In the genomic region with DNA sequence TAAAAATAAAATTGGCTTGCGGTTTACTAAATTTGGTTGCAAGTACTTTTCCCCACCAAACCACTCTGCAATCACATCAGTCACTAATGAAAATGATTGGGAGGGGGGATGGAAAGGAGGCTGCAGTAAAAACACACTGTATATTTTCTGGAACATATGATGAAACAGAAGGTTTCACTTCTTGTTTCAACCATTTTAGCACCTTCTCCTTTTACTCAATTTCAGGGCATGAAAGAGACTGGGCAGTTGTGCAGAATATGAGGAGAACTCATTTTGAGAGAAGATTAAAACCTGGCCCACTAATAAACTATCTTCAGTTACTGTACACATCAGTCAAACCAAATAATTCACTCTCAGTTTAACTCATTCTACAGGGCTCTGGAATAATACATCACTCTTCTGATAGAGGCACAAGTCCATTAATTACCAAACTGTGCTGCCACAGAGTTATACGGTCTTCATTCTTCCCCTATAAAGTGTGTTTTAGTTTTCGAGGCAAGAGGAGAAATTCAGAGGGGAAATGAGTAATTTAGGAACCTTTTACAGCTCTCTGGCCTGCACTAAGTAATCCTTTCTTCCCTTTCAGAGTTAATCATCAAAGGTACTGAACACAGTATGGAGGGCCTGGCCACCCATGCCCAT, we compare ENCODE assay signal across 9 cellular contexts. TPM values are rescaled to one million over a fixed set of nuclear protein-coding genes. Genes with fewer than 3 reads are reported as not detected.
DNase-seq lines count a peak whose midpoint lies in the region; ATAC-seq, FAIRE-seq and TF ChIP-seq lines count a peak whose summit lies in the region.
"Had no signal": no experiment of that assay in that cellular context is flagged by ENCODE, and none has a peak within 500 bp of the region (broad histone marks: within the 10 kb centered on the region; RNA-seq: fewer than 3 reads in every experiment).

No MANE protein-coding gene starts in this region.

- peaks cover 8% of the 10 kb centered on the region for H3K36me3 Mint-ChIP-seq in dendritic cell treated with granulocyte-macrophage colony-stimulating factor and Interleukin-4, amounts not matched to agents 40 ng/mL and 50 ng/mL, for 4 days (ENCODE audit: low read depth)

- no peaks in the 10 kb centered on the region for H3K9me3 ChIP-seq in effector memory CD4-positive, alpha-beta T cell (ENCODE audit: control insufficient read depth, low read length)
- H3K9me3 ChIP-seq in colonic mucosa, result no peaks in the 10 kb centered on the region
- H3K9me3 ChIP-seq: right lobe of liver had no signal

- no peak for TF ChIP-seq CTCF in GM12864 (IDR thresholded peaks at IDR 0.05; ENCODE audit: low read depth, low read length, missing control alignments)
- no peak for TF ChIP-seq CTCF in colonic mucosa (IDR thresholded peaks at IDR 0.05)

- intact Hi-C loops in dendritic cell treated with granulocyte-macrophage colony-stimulating factor and Interleukin-4, amounts not matched to agents 40 ng/mL and 50 ng/mL, for 4 days (cut with micrococcal nuclease), result loop anchor here (2.0 kb wide), 1 partner anchor 24 kb away; no protein-coding TSS in a partner anchor
- intact Hi-C loops in colonic mucosa (cut with DNase I), result no loop called here

- H3K9ac ChIP-seq in colonic mucosa (ENCODE audit: low read depth in 2 of 2, low read length in 2 of 2), result no peak overlapping the region

- ATAC-seq in GM21381 (IDR thresholded peaks at IDR 0.05; ENCODE audit: unreplicated experiment) (peak; percentile 82), HG03521 (IDR thresholded peaks at IDR 0.05; ENCODE audit: unreplicated experiment) (peak; percentile 76)

- peaks cover 11% of the 10 kb centered on the region for H3K4me1 ChIP-seq in effector memory CD4-positive, alpha-beta T cell (ENCODE audit: control insufficient read depth, insufficient read depth, low read length, poor library complexity, severe bottlenecking)
- no peaks in the 10 kb centered on the region for H3K4me1 ChIP-seq in colonic mucosa

- H3K4me1 Mint-ChIP-seq in dendritic cell treated with granulocyte-macrophage colony-stimulating factor and Interleukin-4, amounts not matched to agents 40 ng/mL and 50 ng/mL, for 4 days (ENCODE audit: low read depth), result peaks cover 68% of the 10 kb centered on the region

- no peaks in the 10 kb centered on the region for H3K9me3 Mint-ChIP-seq in dendritic cell treated with granulocyte-macrophage colony-stimulating factor and Interleukin-4, amounts not matched to agents 40 ng/mL and 50 ng/mL, for 4 days

- H3K36me3 ChIP-seq in effector memory CD4-positive, alpha-beta T cell (ENCODE audit: control insufficient read depth, insufficient read depth, low read length), result no peaks in the 10 kb centered on the region
- no peaks in the 10 kb centered on the region for H3K36me3 ChIP-seq in colonic mucosa
- H3K36me3 ChIP-seq: right lobe of liver had no signal

- H3K27ac ChIP-seq in effector memory CD4-positive, alpha-beta T cell (ENCODE audit: insufficient read depth, low read length, poor library complexity, severe bottlenecking), result no peak overlapping the region
- no peak overlapping the region for H3K27ac ChIP-seq in colonic mucosa
- H3K27ac ChIP-seq: right lobe of liver had no signal

- DNase-seq in GM12864 (ENCODE audit: low read depth) (peak; percentile 53), NCI-H2171 treated with DMSO at 0.1 percent for 48 hours (lab: John Stamatoyannopoulos, UW) (no peak), frontal cortex (ENCODE audit: low spot score in 2 of 2) (no peak), colonic mucosa (no peak)
- no peak for DNase-seq in effector memory CD4-positive, alpha-beta T cell

- no peak overlapping the region for H3K4me3 ChIP-seq in GM12864 (ENCODE audit: low read depth, low read length)
- no peak overlapping the region for H3K4me3 ChIP-seq in effector memory CD4-positive, alpha-beta T cell (ENCODE audit: insufficient read depth, low read depth, low read length, poor library complexity, severe bottlenecking)
- H3K4me3 ChIP-seq in colonic mucosa, result no peak overlapping the region
- H3K4me3 ChIP-seq: right lobe of liver had no signal

- no peak for FAIRE-seq in frontal cortex (lab: Jason Lieb, UNC)

- no peaks in the 10 kb centered on the region for H3K27me3 ChIP-seq in effector memory CD4-positive, alpha-beta T cell (replicated peaks; ENCODE audit: control insufficient read depth, insufficient read depth, low read length, poor library complexity, severe bottlenecking)
- no peaks in the 10 kb centered on the region for H3K27me3 ChIP-seq in colonic mucosa
- H3K27me3 ChIP-seq: right lobe of liver had no signal

- H3K27ac Mint-ChIP-seq in dendritic cell treated with granulocyte-macrophage colony-stimulating factor and Interleukin-4, amounts not matched to agents 40 ng/mL and 50 ng/mL, for 4 days, result peak overlapping the region; percentile 88

- peak overlapping the region; percentile 34 for H3K4me3 Mint-ChIP-seq in dendritic cell treated with granulocyte-macrophage colony-stimulating factor and Interleukin-4, amounts not matched to agents 40 ng/mL and 50 ng/mL, for 4 days

- H3K27me3 Mint-ChIP-seq in dendritic cell treated with granulocyte-macrophage colony-stimulating factor and Interleukin-4, amounts not matched to agents 40 ng/mL and 50 ng/mL, for 4 days, result no peaks in the 10 kb centered on the region

RNA-seq across cellular contexts. Expression of a gene that starts 25.5 kb away (rescaled TPM):
- total RNA-seq in frontal cortex (39.5 TPM), colonic mucosa (10 to 100 TPM in 1 of 2 donors, 1 to 10 TPM in 1; 1.8 to 10.1 TPM)
